In genomic region chr2:86052265-86052664, GRCh38 we compare ENCODE assay signal across 1 cellular context.
TF ChIP-seq lines count a peak whose summit lies in the region.

No MANE protein-coding gene starts in this region.

TF ChIP-seq in WTC11, 78 proteins besides CTCF, POLR2A, EP300 and RAD21 (continued from another document):
- no peak for TF ChIP-seq ZNF425 (CRISPR knock-in tag; conservative IDR thresholded peaks at IDR 0.05)
